In the genomic region with DNA sequence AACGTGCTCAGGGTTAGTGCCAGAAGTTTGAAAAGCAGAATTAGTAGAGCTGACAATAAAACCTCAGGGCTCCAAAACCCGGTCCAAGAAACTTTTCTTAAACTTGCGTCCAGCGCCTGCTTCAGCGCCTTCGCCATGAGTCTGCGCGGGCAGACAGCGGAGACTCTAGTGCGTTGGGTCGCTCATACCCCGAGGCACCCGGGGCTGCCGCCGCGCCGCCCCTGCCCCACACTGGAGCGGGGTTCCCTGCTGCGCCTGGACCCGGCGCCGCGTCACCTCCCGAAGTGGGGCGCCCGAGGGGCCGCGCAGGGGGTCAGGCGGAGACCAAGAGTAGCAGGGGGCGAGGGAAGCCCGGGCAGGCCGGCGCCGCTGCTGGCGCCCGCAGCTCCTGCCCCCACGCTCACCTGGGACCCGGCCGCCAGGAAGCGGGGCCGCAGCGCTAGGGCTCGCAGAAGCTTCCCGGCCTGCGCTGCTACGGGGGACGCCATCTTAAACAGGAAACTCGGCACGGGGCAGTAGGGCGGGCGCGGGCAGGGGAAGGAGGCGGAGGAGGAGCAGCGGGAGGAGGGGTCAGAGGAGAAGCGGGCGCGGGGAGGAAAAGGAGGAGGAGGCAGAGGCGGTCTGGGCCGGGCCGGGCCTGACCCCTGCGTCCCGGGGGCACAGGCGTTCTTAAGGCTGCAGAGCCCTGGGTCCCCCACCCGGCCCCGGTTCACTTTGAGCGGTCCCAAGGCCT, we compare ENCODE assay signal across 8 cellular contexts. TPM values are rescaled to one million over a fixed set of nuclear protein-coding genes. Genes with fewer than 3 reads are reported as not detected.
DNase-seq lines count a peak whose midpoint lies in the region; ATAC-seq and TF ChIP-seq lines count a peak whose summit lies in the region.

A gene with protein sequence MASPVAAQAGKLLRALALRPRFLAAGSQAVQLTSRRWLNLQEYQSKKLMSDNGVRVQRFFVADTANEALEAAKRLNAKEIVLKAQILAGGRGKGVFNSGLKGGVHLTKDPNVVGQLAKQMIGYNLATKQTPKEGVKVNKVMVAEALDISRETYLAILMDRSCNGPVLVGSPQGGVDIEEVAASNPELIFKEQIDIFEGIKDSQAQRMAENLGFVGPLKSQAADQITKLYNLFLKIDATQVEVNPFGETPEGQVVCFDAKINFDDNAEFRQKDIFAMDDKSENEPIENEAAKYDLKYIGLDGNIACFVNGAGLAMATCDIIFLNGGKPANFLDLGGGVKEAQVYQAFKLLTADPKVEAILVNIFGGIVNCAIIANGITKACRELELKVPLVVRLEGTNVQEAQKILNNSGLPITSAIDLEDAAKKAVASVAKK (minus strand): TSS at position 514 of the 733 bp plus-strand sequence. CDS start 26 bp downstream, at position 488.

- H3K4me1 Mint-ChIP-seq in endodermal cell (peaks cover 23% of the 10 kb centered on the region), mesothelial cell of epicardium (peaks cover 44% of the 10 kb centered on the region)

- H3K9me3 ChIP-seq in endodermal cell (ENCODE audit: control insufficient read depth, low read length), result no peaks in the 10 kb centered on the region

- H3K36me3 Mint-ChIP-seq in endodermal cell (ENCODE audit: low read depth), result peaks cover 6% of the 10 kb centered on the region
- H3K36me3 Mint-ChIP-seq in mesothelial cell of epicardium, result peaks cover 4% of the 10 kb centered on the region

- H3K27ac ChIP-seq in C4-2B (peak within 1 kb of the TSS; percentile 99), endodermal cell (ENCODE audit: low read depth, low read length) (peak within 1 kb of the TSS; percentile 77)

- H3K4me3 ChIP-seq in endodermal cell (ENCODE audit: low read length), result peak within 1 kb of the TSS; percentile 85

- 4 to 8% methylated on average over 29 to 66 of the region's 66 CpGs for WGBS in endodermal cell (ENCODE audit: insufficient coverage in 1 of 2, insufficient read length in 1 of 2), 2 experiments

- ATAC-seq in HG03439 (IDR thresholded peaks at IDR 0.05; ENCODE audit: unreplicated experiment), result peak; percentile 82

- peak; percentile 78 for DNase-seq in NK-92 treated with Interleukin-12 subunit alpha and Interleukin-12 subunit beta, amount 100 ng/mL, for 24 hours (lab: John Stamatoyannopoulos, UW)
- DNase-seq in activated CD8-positive, alpha-beta memory T cell treated with anti-CD3 and anti-CD28 coated beads, Interleukin-2, amount 50 U/mL, for 1 hour (ENCODE audit: extremely low read depth), result peak; percentile 53
- peak; percentile 95 for DNase-seq in endodermal cell
- DNase-seq in mesothelial cell of epicardium (ENCODE audit: low spot score in 2 of 2, unreplicated experiment in 2 of 2), result peak; percentile 63 to 82
- DNase-seq in stimulated activated CD8-positive, alpha-beta memory T cell treated with anti-CD3 and anti-CD28 coated beads, Interleukin-15, amount 100 ng/mL, for 48 hours (ENCODE audit: low read depth in 2 of 2), result peak; percentile 68 to 69

- H3K27me3 Mint-ChIP-seq in endodermal cell (ENCODE audit: insufficient read depth) (peaks cover 2% of the 10 kb centered on the region), mesothelial cell of epicardium (ENCODE audit: low read depth) (no peaks in the 10 kb centered on the region)

- TF ChIP-seq POLR2A in GM19193 (IDR thresholded peaks at IDR 0.05; ENCODE audit: extremely low read depth, insufficient read depth, insufficient read length), result peak; percentile 91

- H3K9ac ChIP-seq in endodermal cell (ENCODE audit: extremely low read depth, low read length, poor library complexity, severe bottlenecking), result peak within 1 kb of the TSS; percentile 79

- TF ChIP-seq CTCF in C4-2B (conservative IDR thresholded peaks at IDR 0.05) (no peak), endodermal cell (conservative IDR thresholded peaks at IDR 0.05) (no peak), mesothelial cell of epicardium (IDR thresholded peaks at IDR 0.05; ENCODE audit: unreplicated experiment) (no peak)

- H3K27me3 ChIP-seq in endodermal cell (ENCODE audit: control insufficient read depth, insufficient read depth, low read length, poor library complexity, severe bottlenecking), result no peaks in the 10 kb centered on the region

- H3K4me3 Mint-ChIP-seq in endodermal cell (peak within 1 kb of the TSS; percentile 67), mesothelial cell of epicardium (peak within 1 kb of the TSS; percentile 77)

- peak within 1 kb of the TSS; percentile 86 for H3K27ac Mint-ChIP-seq in endodermal cell
- peak within 1 kb of the TSS; percentile 95 for H3K27ac Mint-ChIP-seq in mesothelial cell of epicardium

- H3K36me3 ChIP-seq in endodermal cell (ENCODE audit: control insufficient read depth, insufficient read depth, low read length), result no peaks in the 10 kb centered on the region

- no peaks in the 10 kb centered on the region for H3K4me1 ChIP-seq in endodermal cell (ENCODE audit: control insufficient read depth, insufficient read depth, low read length)

- H3K9me3 Mint-ChIP-seq in endodermal cell (peaks cover 8% of the 10 kb centered on the region), mesothelial cell of epicardium (peaks cover 16% of the 10 kb centered on the region)

RNA-seq across cellular contexts. Expression of the gene that starts here (rescaled TPM):
- total RNA-seq in endodermal cell (10 to 100 TPM; 42.4 to 57.3 TPM), mesothelial cell of epicardium (35.0 to 35.9 TPM (median 35.2 TPM) in 3 replicates)
- polyA plus RNA-seq in endodermal cell (2013, experiment 1 of 2), result 49.2 TPM
- 43.8 TPM for polyA plus RNA-seq in endodermal cell (2013, experiment 2 of 2)

Comparison
In these comparisons a context has a peak if more than half of its experiments do, and no peak if none do; other contexts are left out.
1. Peak in every context shown above with its lines: DNase-seq, ATAC-seq, H3K4me3 ChIP-seq and H3K27ac ChIP-seq.